Comparison of ENCODE assay signal across 8 cellular contexts in the genomic region with DNA sequence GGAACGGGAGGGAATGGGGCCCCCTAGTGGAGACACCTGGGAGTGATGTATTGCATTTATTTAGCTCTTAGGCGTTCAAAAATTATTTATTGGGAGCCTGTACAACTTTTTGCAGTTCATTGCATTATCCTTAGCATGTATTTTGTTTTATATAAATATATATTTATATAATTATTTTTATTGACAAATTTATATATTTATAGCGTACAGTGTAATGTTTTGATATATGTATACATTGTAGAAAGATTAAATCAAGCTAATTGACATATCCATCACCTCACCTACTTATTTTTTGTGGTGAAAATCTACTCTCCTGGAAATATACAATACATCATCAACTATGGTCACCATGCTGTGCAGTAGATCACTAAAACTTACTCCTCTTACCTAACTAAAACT. TPM values are rescaled to one million over a fixed set of nuclear protein-coding genes. Genes with fewer than 3 reads are reported as not detected.
DNase-seq lines count a peak whose midpoint lies in the region; ATAC-seq and TF ChIP-seq lines count a peak whose summit lies in the region.

No MANE protein-coding gene starts in this region.

- no peak for ATAC-seq in lower lobe of right lung
- ATAC-seq in upper lobe of left lung (ENCODE audit: low FRiP score in 2 of 2) = no peak
- ATAC-seq in HG03196 (IDR thresholded peaks at IDR 0.05; ENCODE audit: unreplicated experiment) = no peak

- H3K4me1 ChIP-seq in cardiac muscle cell (ENCODE audit: low read depth) = peaks cover 15% of the 10 kb centered on the region
- peaks cover 0 to 3% of the 10 kb centered on the region in 2 donors for H3K4me1 ChIP-seq in ascending aorta
- H3K4me1 ChIP-seq in lower lobe of right lung = peaks cover 15% of the 10 kb centered on the region
- H3K4me1 ChIP-seq in upper lobe of left lung = peaks cover 8 to 18% (median 15%) of the 10 kb centered on the region in 4 donors

- H3K27me3 ChIP-seq in cardiac muscle cell (no peaks in the 10 kb centered on the region), ascending aorta (no peaks in the 10 kb centered on the region), lower lobe of right lung (ENCODE audit: low read depth) (no peaks in the 10 kb centered on the region), upper lobe of left lung (no peaks in the 10 kb centered on the region)

- H3K36me3 ChIP-seq in cardiac muscle cell (no peaks in the 10 kb centered on the region), ascending aorta (peaks cover 0 to 9% of the 10 kb centered on the region in 2 donors), lower lobe of right lung (peaks cover 7% of the 10 kb centered on the region), upper lobe of left lung (no peaks in the 10 kb centered on the region)

- TF ChIP-seq CTCF in cardiac muscle cell (IDR thresholded peaks at IDR 0.05; ENCODE audit: low read depth, low read length) = no peak
- peak in 2 of 3 experiments; percentile 75 to 77 for TF ChIP-seq CTCF in ascending aorta (IDR thresholded peaks at IDR 0.05)
- peak; percentile 77 for TF ChIP-seq CTCF in lower lobe of right lung (IDR thresholded peaks at IDR 0.05)
- peak in 2 of 6 experiments; percentile 78 to 83 for TF ChIP-seq CTCF in upper lobe of left lung (IDR thresholded peaks at IDR 0.05)

- no peak for TF ChIP-seq POLR2A in upper lobe of left lung (IDR thresholded peaks at IDR 0.05)

- intact Hi-C loops in cardiac septum (cut with DNase I) (loop anchor here (2.0 to 5.0 kb wide), 3 partner anchors 37 to 239 kb away; partner anchors contain the start of gene GFOD1), ascending aorta (cut with DNase I) (loop anchor here (1.0 to 2.0 kb wide), 4 partner anchors 137 to 239 kb away; no protein-coding TSS in a partner anchor), lower lobe of right lung (cut with DNase I) (no loop called here)

- H3K4me3 ChIP-seq in cardiac muscle cell (peak overlapping the region; percentile 61), ascending aorta (peak overlapping the region; percentile 78 to 80), lower lobe of right lung (peak overlapping the region; percentile 84), upper lobe of left lung (peak overlapping the region in 3 of 4 donors; percentile 75 to 89 (median 86))

- 23% methylated on average over 3 of the region's 3 CpGs for WGBS in upper lobe of left lung, 2 donors

- H3K9me3 ChIP-seq in cardiac muscle cell (ENCODE audit: low read depth) (no peaks in the 10 kb centered on the region), ascending aorta (no peaks in the 10 kb centered on the region), lower lobe of right lung (no peaks in the 10 kb centered on the region), upper lobe of left lung (no peaks in the 10 kb centered on the region)

- TF ChIP-seq EP300 in upper lobe of left lung (IDR thresholded peaks at IDR 0.05) = no peak

- no peak for DNase-seq in cardiac muscle cell (ENCODE audit: low read depth in 1 of 2, low spot score in 1 of 2)
- DNase-seq in cardiac septum (ENCODE audit: low spot score) = no peak
- no peak for DNase-seq in ascending aorta (ENCODE audit: low spot score in 2 of 2)
- DNase-seq in lower lobe of right lung = no peak
- no peak for DNase-seq in upper lobe of left lung
- DNase-seq in C1 segment of cervical spinal cord (lab: John Stamatoyannopoulos, UW) = no peak
- no peak for DNase-seq in putamen (ENCODE audit: low spot score)

- H3K27ac ChIP-seq in cardiac muscle cell = peak overlapping the region; percentile 56
- H3K27ac ChIP-seq in ascending aorta = peak overlapping the region; percentile 88 to 93
- peak overlapping the region; percentile 97 for H3K27ac ChIP-seq in lower lobe of right lung
- peak overlapping the region; percentile 93 to 99 (median 99) for H3K27ac ChIP-seq in upper lobe of left lung

RNA-seq across cellular contexts. Expression of gene SIRT5, which starts 1.0 kb away (rescaled TPM):
- total RNA-seq in cardiac muscle cell (16.3 and 17.2 TPM in 2 replicates), cardiac septum (36.4 TPM), ascending aorta (3.0 TPM), lower lobe of right lung (15.3 TPM), upper lobe of left lung (10 to 100 TPM in 3 of 6 donors, 1 to 10 TPM in 3; 7.0 to 19.9 (median 11.0) TPM)
- 21.7 and 26.8 TPM in 2 replicates for polyA plus RNA-seq in cardiac muscle cell

RNA-seq across cellular contexts. Expression of gene NOL7, which starts 39.8 kb away (rescaled TPM):
- total RNA-seq in cardiac muscle cell (109 and 154 TPM in 2 replicates), cardiac septum (50.5 TPM), ascending aorta (32.2 TPM), lower lobe of right lung (49.3 TPM), upper lobe of left lung (100 to 1,000 TPM in 2 of 6 donors, 10 to 100 TPM in 4; 47.0 to 102 (median 84.7) TPM)
- polyA plus RNA-seq in cardiac muscle cell = 107 and 144 TPM in 2 replicates
